ENCODE assay signal across 1 cellular context in the genomic region with DNA sequence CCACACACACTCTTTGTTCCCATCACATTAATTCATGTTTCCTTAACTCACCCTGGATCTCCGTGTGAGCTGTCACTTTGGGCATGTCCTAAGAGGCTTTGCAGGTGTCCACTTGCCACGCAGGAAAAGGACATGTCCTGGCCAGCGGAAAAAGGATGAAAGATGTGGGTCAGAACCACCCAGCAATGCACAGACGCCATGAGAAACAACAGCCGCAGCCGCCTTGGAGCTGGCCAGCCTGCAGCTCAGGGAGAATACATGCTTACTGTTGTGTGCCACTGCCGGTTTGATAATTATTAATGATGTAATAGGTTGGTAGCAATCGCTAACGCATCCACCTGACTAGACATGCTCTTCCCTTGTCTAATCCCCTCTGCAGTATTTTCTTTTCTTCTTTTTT.
TF ChIP-seq lines count a peak whose summit lies in the region.

No MANE protein-coding gene starts in this region.

TF ChIP-seq in H1, 55 proteins besides CTCF, POLR2A, EP300 and RAD21:
- TF ChIP-seq KDM1A (IDR thresholded peaks at IDR 0.05; ENCODE audit: borderline replicate concordance, low read length) (no peak), HDAC6 (IDR thresholded peaks at IDR 0.05; ENCODE audit: low read depth, low read length) (no peak), YY1 (IDR thresholded peaks at IDR 0.05; ENCODE audit: low read depth, low read length) (no peak), BCL11A (IDR thresholded peaks at IDR 0.05; ENCODE audit: low read depth in 2 of 2, low read length in 2 of 2) (no peak), CHD2 (IDR thresholded peaks at IDR 0.05; ENCODE audit: low read length) (no peak), CBX8 (IDR thresholded peaks at IDR 0.05; ENCODE audit: borderline replicate concordance, low read depth, low read length) (no peak), BRCA1 (IDR thresholded peaks at IDR 0.05; ENCODE audit: low read depth, low read length) (no peak), TBP (IDR thresholded peaks at IDR 0.05; ENCODE audit: low read depth, low read length) (no peak), CBX5 (IDR thresholded peaks at IDR 0.05; ENCODE audit: low read depth, low read length) (no peak), RXRA (IDR thresholded peaks at IDR 0.05; ENCODE audit: insufficient read depth, low read depth, low read length) (no peak), SP2 (IDR thresholded peaks at IDR 0.05; ENCODE audit: low read length) (no peak), SIX5 (IDR thresholded peaks at IDR 0.05; ENCODE audit: low read depth, low read length) (no peak), SP4 (IDR thresholded peaks at IDR 0.05; ENCODE audit: low read length) (no peak)
TF ChIP-seq in H1: peak in this region for 0.
